25 cellular contexts compared by ENCODE assay signal in genomic region chr1:64482720-64483119, GRCh38.
"Had no signal": no experiment of that assay in that cellular context is flagged by ENCODE, and none has a peak within 500 bp of the region (broad histone marks: within the 10 kb centered on the region; RNA-seq: fewer than 3 reads in every experiment).

No MANE protein-coding gene starts in this region.

- H3K27me3 ChIP-seq: adrenal gland, brain microvascular endothelial cell, neural progenitor cell, ovary, tibial nerve, uterus had no signal

- H3K27ac Mint-ChIP-seq: activated CD8-positive, alpha-beta memory T cell treated with anti-CD3 and anti-CD28 coated beads, Interleukin-2, amount 10 ng/mL, durations not matched to agents 7 days and 5 days; activated naive CD4-positive, alpha-beta T cell treated with anti-CD3 and anti-CD28 coated beads, Interleukin-2, amount 50 U/mL, for 24 hours; neural progenitor cell; stimulated activated naive B cell treated with anti-CD40 and anti-IgM and Interleukin-4, amounts not matched to agents 10 μg/mL and 1 μg/mL and 100 μg/mL, for 72 hours; T-cell had no signal

- H3K36me3 ChIP-seq: adrenal gland, brain microvascular endothelial cell, lower lobe of right lung, neural progenitor cell, ovary, tibial nerve, uterus had no signal

- H3K4me2 ChIP-seq: neural progenitor cell had no signal

- DNase-seq: activated CD4-positive, alpha-beta T cell treated with anti-CD3 and anti-CD28 coated beads, Interleukin-2, amount 50 U/mL, for 4 hours; activated CD8-positive, alpha-beta memory T cell treated with anti-CD3 and anti-CD28 coated beads, Interleukin-2, amount 10 ng/mL, durations not matched to agents 7 days and 5 days; activated effector memory CD4-positive, alpha-beta T cell treated with anti-CD3 and anti-CD28 coated beads, Interleukin-2, amount 50 U/mL, for 16 hours; activated T-cell treated with anti-CD3 and anti-CD28 coated beads, Interleukin-2, amount 50 U/mL, for 1 hour; adrenal gland; brain microvascular endothelial cell; cortex of kidney; effector CD4-positive, alpha-beta T cell; foreskin fibroblast; glutamatergic neuron; left cardiac atrium; lower lobe of right lung; midbrain; ovary; stimulated activated CD4-positive, alpha-beta T cell treated with anti-CD3 and anti-CD28 coated beads, Interleukin-4, amount 100 ng/mL, for 1 hour; stimulated activated naive B cell treated with anti-CD40 and anti-IgM and Interleukin-4, amounts not matched to agents 10 μg/mL and 1 μg/mL and 100 μg/mL, for 72 hours; substantia nigra; T-cell; T-helper 9 cell; uterus had no signal

- H2AFZ ChIP-seq: neural progenitor cell had no signal

- H3K4me3 ChIP-seq: adrenal gland, lower lobe of right lung, neural progenitor cell, ovary, tibial nerve, uterus had no signal

- H3K4me3 Mint-ChIP-seq: activated CD8-positive, alpha-beta memory T cell treated with anti-CD3 and anti-CD28 coated beads, Interleukin-2, amount 10 ng/mL, durations not matched to agents 7 days and 5 days; activated naive CD4-positive, alpha-beta T cell treated with anti-CD3 and anti-CD28 coated beads, Interleukin-2, amount 50 U/mL, for 24 hours; central memory CD8-positive, alpha-beta T cell; neural progenitor cell; stimulated activated naive B cell treated with anti-CD40 and anti-IgM and Interleukin-4, amounts not matched to agents 10 μg/mL and 1 μg/mL and 100 μg/mL, for 72 hours; T-cell had no signal

- H3K9ac ChIP-seq: neural progenitor cell had no signal

- H3K27ac ChIP-seq: adrenal gland, brain microvascular endothelial cell, lower lobe of right lung, neural progenitor cell, ovary, tibial nerve, uterus had no signal

- H3K4me1 Mint-ChIP-seq: activated CD8-positive, alpha-beta memory T cell treated with anti-CD3 and anti-CD28 coated beads, Interleukin-2, amount 10 ng/mL, durations not matched to agents 7 days and 5 days; activated naive CD4-positive, alpha-beta T cell treated with anti-CD3 and anti-CD28 coated beads, Interleukin-2, amount 50 U/mL, for 24 hours; central memory CD8-positive, alpha-beta T cell had no signal

- H3K36me3 Mint-ChIP-seq: activated CD8-positive, alpha-beta memory T cell treated with anti-CD3 and anti-CD28 coated beads, Interleukin-2, amount 10 ng/mL, durations not matched to agents 7 days and 5 days; activated naive CD4-positive, alpha-beta T cell treated with anti-CD3 and anti-CD28 coated beads, Interleukin-2, amount 50 U/mL, for 24 hours; stimulated activated naive B cell treated with anti-CD40 and anti-IgM and Interleukin-4, amounts not matched to agents 10 μg/mL and 1 μg/mL and 100 μg/mL, for 72 hours; T-cell had no signal

- H3K9me3 ChIP-seq: adrenal gland, lower lobe of right lung, ovary, tibial nerve, uterus had no signal

- ATAC-seq: activated CD4-positive, CD25-positive, alpha-beta regulatory T cell treated with anti-CD3 and anti-CD28 coated beads, Interleukin-2, amount 50 U/mL, for 24 hours; activated CD8-positive, alpha-beta memory T cell treated with anti-CD3 and anti-CD28 coated beads, Interleukin-2, amount 10 ng/mL, durations not matched to agents 7 days and 5 days; left cardiac atrium; lower lobe of right lung; stimulated activated naive B cell treated with anti-CD40 and anti-IgM and Interleukin-4, amounts not matched to agents 10 μg/mL and 1 μg/mL and 100 μg/mL, for 72 hours; T-cell had no signal

- H3K9me3 Mint-ChIP-seq: activated naive CD4-positive, alpha-beta T cell treated with anti-CD3 and anti-CD28 coated beads, Interleukin-2, amount 50 U/mL, for 24 hours; central memory CD8-positive, alpha-beta T cell; stimulated activated naive B cell treated with anti-CD40 and anti-IgM and Interleukin-4, amounts not matched to agents 10 μg/mL and 1 μg/mL and 100 μg/mL, for 72 hours; T-cell had no signal
